In genomic region chr5:156715287-156715686, GRCh38 we compare ENCODE assay signal across 22 cellular contexts.
A peak's percentile ranks its signal among the peaks of the same experiment; 100 is the strongest.
DNase-seq lines count a peak whose midpoint lies in the region; TF ChIP-seq lines count a peak whose summit lies in the region.
"Had no signal": no experiment of that assay in that cellular context is flagged by ENCODE, and none has a peak within 500 bp of the region (broad histone marks: within the 10 kb centered on the region; RNA-seq: fewer than 3 reads in every experiment).

No MANE protein-coding gene starts in this region.

- CTCF ChIA-PET in HEK293T (lab: Yijun Ruan, JAX): no interaction called here

- no peak for TF ChIP-seq CTCF in AG10803 (conservative IDR thresholded peaks at IDR 0.05; ENCODE audit: low read length)

- DNase-seq in AG10803 (ENCODE audit: low read depth) (peak; percentile 58), Daoy (ENCODE audit: low read depth) (peak; percentile 27), RPMI7951 (ENCODE audit: low read depth) (peak; percentile 33), renal cortical epithelial cell (ENCODE audit: low read depth) (peak; percentile 1), middle frontal gyrus (ENCODE audit: extremely low spot score, low spot score) (no peak), HEK293T (ENCODE audit: extremely low spot score) (no peak), mesenteric fat pad (ENCODE audit: low spot score) (no peak)
- DNase-seq: AML-193, COR-L47, GF-D8, KBM-7, NCI-H1092, NCI-H1436 treated with DMSO at 0.1 percent for 48 hours, NCI-H2029 treated with DMSO at 0.1 percent for 48 hours, NCI-H2171 treated with DMSO at 0.1 percent for 48 hours, NCI-H446 treated with DMSO at 0.1 percent for 48 hours, NCI-H69, SHP77, SK-N-SH, T-cell had no signal

- no peak overlapping the region for H3K4me3 ChIP-seq in AG10803 (ENCODE audit: low read length)
- H3K4me3 ChIP-seq: A549, HAP-1 had no signal

- POLR2A ChIA-PET in HEK293T (lab: Yijun Ruan, JAX): no interaction called here

TF ChIP-seq in HEK293T, 16 proteins besides CTCF, POLR2A, EP300 and RAD21:
- TF ChIP-seq TARDBP (IDR thresholded peaks at IDR 0.05): no peak
- no peak for TF ChIP-seq ELF4 (IDR thresholded peaks at IDR 0.05)
- TF ChIP-seq FOXM1 (IDR thresholded peaks at IDR 0.05; ENCODE audit: borderline replicate concordance): no peak
- TF ChIP-seq ARNT (IDR thresholded peaks at IDR 0.05): no peak
- TF ChIP-seq SUZ12 (IDR thresholded peaks at IDR 0.05): no peak
- TF ChIP-seq ZNF384 (IDR thresholded peaks at IDR 0.05): no peak
- no peak for TF ChIP-seq NFRKB (IDR thresholded peaks at IDR 0.05)
- no peak for TF ChIP-seq HDGF (IDR thresholded peaks at IDR 0.05; ENCODE audit: borderline replicate concordance)
- TF ChIP-seq PKNOX1 (IDR thresholded peaks at IDR 0.05): no peak
TF ChIP-seq in HEK293T: peak in this region for 0.

Comparison
In these comparisons a context has a peak if more than half of its experiments do, and no peak if none do; other contexts are left out.
1. DNase-seq: peak in AG10803 (single experiment), Daoy (single experiment), RPMI7951 (single experiment) and renal cortical epithelial cell (single experiment); none in middle frontal gyrus (single experiment), HEK293T (single experiment) and mesenteric fat pad (single experiment).